Comparison of ENCODE assay signal across 23 cellular contexts in the genomic region with DNA sequence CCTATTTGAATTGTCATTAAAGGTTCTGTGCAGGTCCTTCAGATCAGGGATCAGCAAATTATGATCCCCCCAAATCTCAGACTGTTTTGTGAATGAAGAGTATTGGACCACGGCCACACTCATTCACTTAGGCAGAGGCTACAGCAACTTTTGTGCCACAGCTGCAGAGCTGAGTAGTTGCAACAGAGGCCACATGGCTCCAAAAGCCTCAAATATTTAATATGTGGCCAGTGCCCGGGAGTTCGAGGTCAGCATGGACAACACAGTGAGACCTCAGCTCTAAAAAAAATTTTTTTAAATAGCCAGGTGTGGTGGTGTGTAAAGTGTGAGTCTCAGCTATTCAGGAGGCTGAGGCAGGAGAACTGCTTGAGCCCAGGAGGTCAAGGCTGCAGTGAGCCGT.
"Had no signal": no experiment of that assay in that cellular context is flagged by ENCODE, and none has a peak within 500 bp of the region (broad histone marks: within the 10 kb centered on the region; RNA-seq: fewer than 3 reads in every experiment).

No MANE protein-coding gene starts in this region.

- H3K27ac ChIP-seq: adrenal gland, breast epithelium had no signal

- FAIRE-seq: RCC 7860 had no signal

- H3K4me1 ChIP-seq: adrenal gland, breast epithelium had no signal

- H3K36me3 ChIP-seq: adrenal gland, breast epithelium had no signal

- DNase-seq: activated CD4-positive, alpha-beta T cell treated with anti-CD3 and anti-CD28 coated beads for 48 hours; activated CD4-positive, alpha-beta T cell treated with anti-CD3 and anti-CD28 coated beads, Interleukin-2, amount 50 U/mL, for 4 hours; activated CD4-positive, CD25-positive, alpha-beta regulatory T cell treated with anti-CD3 and anti-CD28 coated beads, Interleukin-2, amount 50 U/mL, for 72 hours; activated CD8-positive, alpha-beta memory T cell treated with anti-CD3 and anti-CD28 coated beads, Interleukin-2, amount 50 U/mL, for 48 hours; activated CD8-positive, alpha-beta T cell treated with anti-CD3 and anti-CD28 coated beads, Interleukin-2, amount 10 ng/mL, durations not matched to agents 7 days and 5 days; activated naive CD4-positive, alpha-beta T cell treated with anti-CD3 and anti-CD28 coated beads, Interleukin-2, amount 50 U/mL, for 16 hours; activated naive CD8-positive, alpha-beta T cell treated with anti-CD3 and anti-CD28 coated beads, Interleukin-2, amount 10 ng/mL, durations not matched to agents 7 days and 5 days; activated T-cell treated with anti-CD3 and anti-CD28 coated beads, Interleukin-2, amount 50 U/mL, for 1 hour; aorta; caudate nucleus; NCI-H1105 treated with DMSO at 0.1 percent for 48 hours; NCI-H1436 treated with DMSO at 0.1 percent for 48 hours; NCI-H187; NCI-H2081; NCI-H524; PC-3; SHP77 treated with DMSO at 0.1 percent for 48 hours; T-helper 17 cell; T-helper 9 cell had no signal

- H3K9me3 ChIP-seq: adrenal gland, breast epithelium had no signal

- H3K4me3 ChIP-seq: adrenal gland, breast epithelium had no signal

- H3K27me3 ChIP-seq: adrenal gland, breast epithelium had no signal

- ATAC-seq: activated CD8-positive, alpha-beta T cell treated with anti-CD3 and anti-CD28 coated beads, Interleukin-2, amount 10 ng/mL, durations not matched to agents 7 days and 5 days; PC-3; T-helper 17 cell; WTC11 had no signal
